Comparison of ENCODE assay signal across 1 cellular context in genomic region chr1:33021567-33022431, GRCh38.
A peak's percentile ranks its signal among the peaks of the same experiment; 100 is the strongest.
TF ChIP-seq lines count a peak whose summit lies in the region.

No MANE protein-coding gene starts in this region.

TF ChIP-seq in HepG2, 621 proteins besides CTCF, POLR2A, EP300 and RAD21:
- no peak for TF ChIP-seq GRHL1 (CRISPR knock-in tag; conservative IDR thresholded peaks at IDR 0.05)
- no peak for TF ChIP-seq JUNB (CRISPR knock-in tag; IDR thresholded peaks at IDR 0.05; ENCODE audit: borderline replicate concordance)
- TF ChIP-seq HNF4A (CRISPR knock-in tag; IDR thresholded peaks at IDR 0.05): 0 out of 2 replicates have a peak, but pooled peaks have one; percentile 19
- no peak for TF ChIP-seq RELA (CRISPR knock-in tag; IDR thresholded peaks at IDR 0.05)
- TF ChIP-seq HBP1 (CRISPR knock-in tag; IDR thresholded peaks at IDR 0.05; ENCODE audit: low read depth): no peak
- no peak for TF ChIP-seq HES4 (CRISPR knock-in tag; IDR thresholded peaks at IDR 0.05; ENCODE audit: borderline replicate concordance)
- no peak for TF ChIP-seq TOE1 (CRISPR knock-in tag; IDR thresholded peaks at IDR 0.05)
- TF ChIP-seq ZNF616 (CRISPR knock-in tag; IDR thresholded peaks at IDR 0.05; ENCODE audit: low read depth): no peak
- TF ChIP-seq CCAR2 (optimal IDR thresholded peaks at IDR 0.05; ENCODE audit: low read depth, low read length): no peak
